9 cellular contexts compared by ENCODE assay signal in genomic region chr12:56042430-56043203, GRCh38. TPM values are rescaled to one million over a fixed set of nuclear protein-coding genes. Genes with fewer than 3 reads are reported as not detected.
DNase-seq lines count a peak whose midpoint lies in the region; ATAC-seq, FAIRE-seq and TF ChIP-seq lines count a peak whose summit lies in the region.
"Had no signal": no experiment of that assay in that cellular context is flagged by ENCODE, and none has a peak within 500 bp of the region (broad histone marks: within the 10 kb centered on the region; RNA-seq: fewer than 3 reads in every experiment).

No MANE protein-coding gene starts in this region.

- ATAC-seq in CD4-positive, alpha-beta T cell (ENCODE audit: poor library complexity) = no peak
- no peak for ATAC-seq in GM19351 (IDR thresholded peaks at IDR 0.05; ENCODE audit: unreplicated experiment)
- no peak for ATAC-seq in HG03139 (IDR thresholded peaks at IDR 0.05; ENCODE audit: unreplicated experiment)

- H2BK15ac ChIP-seq in H1 (ENCODE audit: low read length) = no peak overlapping the region

- 20% methylated on average over 27 of the region's 29 CpGs; no CpG with 5 or more reads in 1 of the 2 experiments for WGBS in H1 (ENCODE audit: extremely low coverage in 1 of 2, insufficient coverage in 1 of 2, insufficient read length in 1 of 2, insufficient replicate concordance in 2 of 2, low coverage in 1 of 2, low lambda C conversion rate in 2 of 2, missing lambda C conversion rate in 1 of 2), 2 experiments

- no peak overlapping the region for H2BK12ac ChIP-seq in H1 (ENCODE audit: low read depth, low read length)

- H4K91ac ChIP-seq in H1 (replicated peaks; ENCODE audit: insufficient read length, low read length) = no peak overlapping the region

- peaks cover 50% of the 10 kb centered on the region for H3K36me3 Mint-ChIP-seq in CD4-positive, alpha-beta T cell (ENCODE audit: low read depth)

- H3K4me1 ChIP-seq in OCI-LY1 (ENCODE audit: insufficient read depth, low read length, severe bottlenecking) (peaks cover 30% of the 10 kb centered on the region), H1 (replicated peaks in 1 of 4; ENCODE audit: control insufficient read depth in 3 of 4, insufficient read depth in 4 of 4, low read length in 3 of 4) (peaks cover 0 to 12% (median 4%) of the 10 kb centered on the region in 4 experiments; a peak in 5 of 7 replicates), neuron (ENCODE audit: insufficient read depth, low read length) (peaks cover 17% of the 10 kb centered on the region)

- no peaks in the 10 kb centered on the region for H3K9me3 ChIP-seq in CD4-positive, alpha-beta T cell (ENCODE audit: control insufficient read depth, low read length)
- H3K9me3 ChIP-seq in OCI-LY1 (ENCODE audit: low read length) (no peaks in the 10 kb centered on the region), H1 (ENCODE audit: insufficient read depth in 2 of 2, low read depth in 1 of 2, low read length in 1 of 2) (no peaks in the 10 kb centered on the region), neuron (ENCODE audit: low read length) (no peaks in the 10 kb centered on the region)

- CTCF ChIA-PET in CD4-positive, alpha-beta T cell (lab: Charles Lee) = interaction anchor here (2.0 kb wide), 1 partner anchor 46 kb away, joined by 8 read pairs; the partner anchor contains the start of gene SUOX
- CTCF ChIA-PET in H1 (lab: Charles Lee; ENCODE audit: partially characterized antibody) = interaction anchor here (1.0 kb wide), 1 partner anchor 9 kb away, joined by 3 read pairs; no protein-coding TSS in a partner anchor

- no peak for TF ChIP-seq POLR2A in H1 (IDR thresholded peaks at IDR 0.05; ENCODE audit: control extremely low read depth in 1 of 2, low read depth in 2 of 2, low read length in 2 of 2)

- H3K27me3 Mint-ChIP-seq in CD4-positive, alpha-beta T cell = no peaks in the 10 kb centered on the region

- peak overlapping the region; percentile 97 for H4K5ac ChIP-seq in H1 (ENCODE audit: insufficient read length, low read depth, low read length)

- FAIRE-seq in H1 (lab: Jason Lieb, UNC) = no peak
- FAIRE-seq: endometrium had no signal

- no peak for TF ChIP-seq RAD21 in H1 (IDR thresholded peaks at IDR 0.05 in 1 of 2, conservative IDR thresholded peaks at IDR 0.05 in 1 of 2; ENCODE audit: low read depth in 2 of 2, low read length in 2 of 2)

- H3K23me2 ChIP-seq in H1 (ENCODE audit: low read depth, low read length) = peaks cover 7% of the 10 kb centered on the region

- no peak for TF ChIP-seq EP300 in H1 (IDR thresholded peaks at IDR 0.05; ENCODE audit: borderline replicate concordance in 1 of 2, low read depth in 2 of 2, low read length in 2 of 2)

- H2AK5ac ChIP-seq in H1 (ENCODE audit: low read depth, low read length) = no peak overlapping the region; the same call in 1 of the 2 replicates

- H3K18ac ChIP-seq in H1 (ENCODE audit: extremely low read depth, low read length) = no peak overlapping the region; the same call in 1 of the 2 replicates

- POLR2A ChIA-PET in CD4-positive, alpha-beta T cell (lab: Charles Lee) = no interaction called here
- POLR2A ChIA-PET in H1 (lab: Charles Lee; ENCODE audit: partially characterized antibody) = interaction anchor here (1.4 to 5.4 kb wide), 8 partner anchors 13 to 66 kb away, joined by 3 to 48 read pairs (median 30); partner anchors contain the start of genes IKZF4, PA2G4 and SUOX

- H2BK5ac ChIP-seq in H1 (ENCODE audit: low read depth, low read length) = peak overlapping the region; percentile 98

- no peak overlapping the region for H2AFZ ChIP-seq in OCI-LY1 (ENCODE audit: low read length)
- H2AFZ ChIP-seq in H1 (ENCODE audit: low read length) = no peak overlapping the region
- H2AFZ ChIP-seq in neuron (ENCODE audit: low read depth, low read length) = no peak overlapping the region

- H3K4ac ChIP-seq in H1 (replicated peaks; ENCODE audit: insufficient read length, low read depth, low read length) = no peak overlapping the region

- peak overlapping the region; percentile 88 for H3K27ac ChIP-seq in CD4-positive, alpha-beta T cell (ENCODE audit: low read depth, low read length)
- H3K27ac ChIP-seq in OCI-LY1 (ENCODE audit: low read depth, low read length, poor library complexity, severe bottlenecking) (peak overlapping the region; percentile 65), H1 (ENCODE audit: low read depth, low read length) (peak overlapping the region; percentile 98)

- H3K79me2 ChIP-seq in OCI-LY1 (ENCODE audit: insufficient read depth, low read length) (peaks cover 17% of the 10 kb centered on the region), H1 (ENCODE audit: control insufficient read depth in 1 of 2, insufficient read depth in 2 of 2, low read length in 2 of 2) (peaks cover 6 to 19% of the 10 kb centered on the region in 2 experiments)

- no peak for DNase-seq in CD4-positive, alpha-beta T cell
- no peak for DNase-seq in H1 (ENCODE audit: low read depth in 1 of 2, low spot score in 2 of 2)
- DNase-seq in NCI-H2107 (lab: John Stamatoyannopoulos, UW) = no peak
- no peak for DNase-seq in SIG-M5 treated with dmso at 0.1 percent for 504 hours (lab: John Stamatoyannopoulos, UW; ENCODE audit: unreplicated experiment)

- H3K36me3 ChIP-seq in OCI-LY1 (ENCODE audit: insufficient read depth, low read length) (peaks cover 38% of the 10 kb centered on the region), H1 (ENCODE audit: control insufficient read depth in 2 of 4, insufficient read depth in 4 of 4, low read length in 3 of 4) (peaks cover 13 to 30% (median 21%) of the 10 kb centered on the region in 4 experiments), neuron (ENCODE audit: insufficient read depth, low read length) (peaks cover 42% of the 10 kb centered on the region)

- H3K4me1 Mint-ChIP-seq in CD4-positive, alpha-beta T cell (ENCODE audit: low read depth) = peaks cover 57% of the 10 kb centered on the region

- H3K4me3 Mint-ChIP-seq in CD4-positive, alpha-beta T cell = peak overlapping the region; percentile 94

- peaks cover 3% of the 10 kb centered on the region; the same call in 1 of the 2 replicates for H3K79me1 ChIP-seq in H1 (ENCODE audit: low read depth, low read length)

- H3K4me3 ChIP-seq in OCI-LY1 (ENCODE audit: low read depth, low read length, poor library complexity, severe bottlenecking) (peak overlapping the region; percentile 87), H1 (ENCODE audit: extremely low read depth in 1 of 4, insufficient read depth in 2 of 4, low read depth in 3 of 4, low read length in 4 of 4) (peak overlapping the region; percentile 73 to 95 (median 86)), neuron (ENCODE audit: low read length) (peak overlapping the region; percentile 91)

- no peak for TF ChIP-seq CTCF in CD4-positive, alpha-beta T cell (IDR thresholded peaks at IDR 0.05)
- TF ChIP-seq CTCF in OCI-LY1 (IDR thresholded peaks at IDR 0.05; ENCODE audit: low read length) (no peak), H1 (IDR thresholded peaks at IDR 0.05; ENCODE audit: control extremely low read depth in 1 of 3, insufficient read depth in 1 of 3, low read depth in 1 of 3, low read length in 3 of 3) (no peak)

- no peak overlapping the region for H3K14ac ChIP-seq in H1 (ENCODE audit: insufficient read length)

- intact Hi-C loops in CD4-positive, alpha-beta T cell (cut with DNase I, micrococcal nuclease) = loop anchor here (1.0 to 10.0 kb wide), 8 partner anchors 62 to 300 kb away; partner anchors contain the start of genes PA2G4 (in 2 of the 2), ANKRD52 (in 1 of the 2), DGKA (in 1 of the 2) and DNAJC14 (in 1 of the 2)

- H3K4me2 ChIP-seq in OCI-LY1 (ENCODE audit: low read length) (peak overlapping the region; percentile 96), H1 (ENCODE audit: insufficient read depth in 1 of 2, low read depth in 2 of 2, low read length in 2 of 2) (peak overlapping the region; percentile 72 to 91)

- H3K9me3 Mint-ChIP-seq in CD4-positive, alpha-beta T cell = no peaks in the 10 kb centered on the region

- H4K20me1 ChIP-seq in OCI-LY1 (ENCODE audit: insufficient read depth, low read length) = no peaks in the 10 kb centered on the region
- peaks cover 0 to 4% of the 10 kb centered on the region in 2 experiments for H4K20me1 ChIP-seq in H1 (replicated peaks in 1 of 2; ENCODE audit: control insufficient read depth in 1 of 2, insufficient read depth in 2 of 2, low read length in 2 of 2)

- H3K27ac Mint-ChIP-seq in CD4-positive, alpha-beta T cell = peak overlapping the region; percentile 86

- no peaks in the 10 kb centered on the region for H3K9me2 ChIP-seq in OCI-LY1 (ENCODE audit: low read depth, low read length)

- no peak overlapping the region for H3K23ac ChIP-seq in H1 (ENCODE audit: insufficient read length)

- H2BK20ac ChIP-seq in H1 (ENCODE audit: low read length) = no peak overlapping the region

- peak overlapping the region; percentile 88 for H3K56ac ChIP-seq in H1 (replicated peaks; ENCODE audit: insufficient read length, low read depth, low read length)

- H4K8ac ChIP-seq in H1 (ENCODE audit: extremely low read depth, insufficient read depth, low read length) = peak overlapping the region; percentile 93; the same call in 1 of the 2 replicates

- H3K9ac ChIP-seq in OCI-LY1 (ENCODE audit: low read length) (peak overlapping the region; percentile 81), H1 (replicated peaks in 1 of 4; ENCODE audit: extremely low read depth in 1 of 4, low read depth in 3 of 4, low read length in 3 of 4) (peak overlapping the region; percentile 91 to 96 (median 94))

- H3F3A ChIP-seq in OCI-LY1 (ENCODE audit: insufficient read depth, low read length) = no peaks in the 10 kb centered on the region

- H3K27me3 ChIP-seq in CD4-positive, alpha-beta T cell (ENCODE audit: control insufficient read depth, insufficient read depth, low read length) = no peaks in the 10 kb centered on the region
- no peaks in the 10 kb centered on the region for H3K27me3 ChIP-seq in OCI-LY1 (ENCODE audit: insufficient read depth, low read length)
- H3K27me3 ChIP-seq in H1 (replicated peaks in 1 of 4; ENCODE audit: control insufficient read depth in 3 of 4, extremely low read depth in 1 of 4, insufficient read depth in 3 of 4, low read length in 3 of 4) = no peaks in the 10 kb centered on the region
- H3K27me3 ChIP-seq in neuron (ENCODE audit: insufficient read depth, low read length) = no peaks in the 10 kb centered on the region

- no peak overlapping the region for H2BK120ac ChIP-seq in H1 (replicated peaks; ENCODE audit: low read depth, low read length)

RNA-seq across cellular contexts. Expression of gene RPS26, which starts 0.9 kb away (rescaled TPM):
- 100 to 1,000 TPM; 118 to 126 TPM for total RNA-seq in CD4-positive, alpha-beta T cell
- 53.4 and 64.3 TPM in 2 replicates for total RNA-seq in H1 (2021; fragmentation: NEBNext Ultra II Directional; extraction: Animal tissue kit (Norgen Biotek cat#: 25700))
- polyA plus RNA-seq in H1 (2011; rRNA removed) = 1,236 and 1,922 TPM in 2 replicates
- 1,367 TPM for polyA plus RNA-seq in H1 (2011; cell fraction: cytosol; rRNA removed)
- 259 TPM for polyA plus RNA-seq in H1 (2011; cell fraction: nucleus; rRNA removed)
- 666 to 921 TPM (median 701 TPM) in 4 replicates for polyA plus RNA-seq in H1 (2012, experiment 1 of 2)
- 1,419 TPM for polyA plus RNA-seq in H1 (2012, experiment 2 of 2)
- polyA plus RNA-seq in H1 (2013, experiment 1 of 2) = 1,796 TPM
- polyA plus RNA-seq in H1 (2013, experiment 2 of 2) = 1,827 TPM
- polyA minus RNA-seq in H1 (2011; rRNA and poly(A)+ RNA removed) = 257 and 286 TPM in 2 replicates
- 72.8 TPM for polyA minus RNA-seq in H1 (2011; cell fraction: cytosol; rRNA and poly(A)+ RNA removed)
- polyA minus RNA-seq in H1 (2011; cell fraction: nucleus; rRNA and poly(A)+ RNA removed) = 102 TPM

RNA-seq across cellular contexts. Expression of gene IKZF4, which starts 21.8 kb away (rescaled TPM):
- total RNA-seq in CD4-positive, alpha-beta T cell = 1 to 10 TPM; 2.5 to 5.0 TPM
- 12.5 and 13.3 TPM in 2 replicates for total RNA-seq in H1 (2021; fragmentation: NEBNext Ultra II Directional; extraction: Animal tissue kit (Norgen Biotek cat#: 25700))
- polyA plus RNA-seq in H1 (2011; rRNA removed) = 8.0 and 12.9 TPM in 2 replicates
- polyA plus RNA-seq in H1 (2011; cell fraction: cytosol; rRNA removed) = 6.9 TPM
- polyA plus RNA-seq in H1 (2011; cell fraction: nucleus; rRNA removed) = 23.0 TPM
- polyA plus RNA-seq in H1 (2012, experiment 1 of 2) = 8.7 to 11.2 TPM (median 9.7 TPM) in 4 replicates
- 5.1 TPM for polyA plus RNA-seq in H1 (2012, experiment 2 of 2)
- 8.4 TPM for polyA plus RNA-seq in H1 (2013, experiment 1 of 2)
- polyA plus RNA-seq in H1 (2013, experiment 2 of 2) = 7.2 TPM
- 10.9 and 12.9 TPM in 2 replicates for polyA minus RNA-seq in H1 (2011; rRNA and poly(A)+ RNA removed)
- polyA minus RNA-seq in H1 (2011; cell fraction: cytosol; rRNA and poly(A)+ RNA removed) = 8.5 TPM
- 7.0 TPM for polyA minus RNA-seq in H1 (2011; cell fraction: nucleus; rRNA and poly(A)+ RNA removed)

RNA-seq across cellular contexts. Expression of gene ERBB3, which starts 37.3 kb away (rescaled TPM):
- total RNA-seq in CD4-positive, alpha-beta T cell = under 1 TPM; 0.22 to 0.47 TPM
- total RNA-seq in H1 (2021; fragmentation: NEBNext Ultra II Directional; extraction: Animal tissue kit (Norgen Biotek cat#: 25700)) = 49.2 and 52.4 TPM in 2 replicates
- polyA plus RNA-seq in H1 (2011; rRNA removed) = 33.9 and 43.4 TPM in 2 replicates
- polyA plus RNA-seq in H1 (2011; cell fraction: cytosol; rRNA removed) = 42.1 TPM
- 84.6 TPM for polyA plus RNA-seq in H1 (2011; cell fraction: nucleus; rRNA removed)
- polyA plus RNA-seq in H1 (2012, experiment 1 of 2) = 41.7 to 55.5 TPM (median 51.4 TPM) in 4 replicates
- polyA plus RNA-seq in H1 (2012, experiment 2 of 2) = 18.7 TPM
- 57.7 TPM for polyA plus RNA-seq in H1 (2013, experiment 1 of 2)
- 59.8 TPM for polyA plus RNA-seq in H1 (2013, experiment 2 of 2)
- polyA minus RNA-seq in H1 (2011; rRNA and poly(A)+ RNA removed) = 158 and 203 TPM in 2 replicates
- polyA minus RNA-seq in H1 (2011; cell fraction: cytosol; rRNA and poly(A)+ RNA removed) = 47.3 TPM
- polyA minus RNA-seq in H1 (2011; cell fraction: nucleus; rRNA and poly(A)+ RNA removed) = 53.6 TPM

RNA-seq across cellular contexts. Expression of gene SUOX, which starts 45.5 kb away (rescaled TPM):
- 1 to 10 TPM in 1 of 2 experiments, under 1 TPM in 1; 0.82 to 1.2 TPM for total RNA-seq in CD4-positive, alpha-beta T cell
- 22.5 and 23.1 TPM in 2 replicates for total RNA-seq in H1 (2021; fragmentation: NEBNext Ultra II Directional; extraction: Animal tissue kit (Norgen Biotek cat#: 25700))
- 26.8 and 31.3 TPM in 2 replicates for polyA plus RNA-seq in H1 (2011; rRNA removed)
- 29.5 TPM for polyA plus RNA-seq in H1 (2011; cell fraction: cytosol; rRNA removed)
- 47.9 TPM for polyA plus RNA-seq in H1 (2011; cell fraction: nucleus; rRNA removed)
- 20.1 to 28.2 TPM (median 26.6 TPM) in 4 replicates for polyA plus RNA-seq in H1 (2012, experiment 1 of 2)
- 24.9 TPM for polyA plus RNA-seq in H1 (2012, experiment 2 of 2)
- 21.4 TPM for polyA plus RNA-seq in H1 (2013, experiment 1 of 2)
- 21.5 TPM for polyA plus RNA-seq in H1 (2013, experiment 2 of 2)
- 42.7 and 45.5 TPM in 2 replicates for polyA minus RNA-seq in H1 (2011; rRNA and poly(A)+ RNA removed)
- polyA minus RNA-seq in H1 (2011; cell fraction: cytosol; rRNA and poly(A)+ RNA removed) = 16.3 TPM
- 31.2 TPM for polyA minus RNA-seq in H1 (2011; cell fraction: nucleus; rRNA and poly(A)+ RNA removed)

Comparison
In these comparisons a context has a peak if more than half of its experiments do, and no peak if none do; other contexts are left out.
1. RNA of gene ERBB3, which starts 37.3 kb away (total RNA-seq): 49.2 to 52.4 TPM in H1; 0.22 to 0.47 TPM in CD4-positive, alpha-beta T cell; every median in the first group is over 10 times any median in the second.
2. Peak in every context shown above with its lines, with median percentiles within 50 percentile points of each other: H3K27ac ChIP-seq and H3K4me3 ChIP-seq.